In the genomic region with DNA sequence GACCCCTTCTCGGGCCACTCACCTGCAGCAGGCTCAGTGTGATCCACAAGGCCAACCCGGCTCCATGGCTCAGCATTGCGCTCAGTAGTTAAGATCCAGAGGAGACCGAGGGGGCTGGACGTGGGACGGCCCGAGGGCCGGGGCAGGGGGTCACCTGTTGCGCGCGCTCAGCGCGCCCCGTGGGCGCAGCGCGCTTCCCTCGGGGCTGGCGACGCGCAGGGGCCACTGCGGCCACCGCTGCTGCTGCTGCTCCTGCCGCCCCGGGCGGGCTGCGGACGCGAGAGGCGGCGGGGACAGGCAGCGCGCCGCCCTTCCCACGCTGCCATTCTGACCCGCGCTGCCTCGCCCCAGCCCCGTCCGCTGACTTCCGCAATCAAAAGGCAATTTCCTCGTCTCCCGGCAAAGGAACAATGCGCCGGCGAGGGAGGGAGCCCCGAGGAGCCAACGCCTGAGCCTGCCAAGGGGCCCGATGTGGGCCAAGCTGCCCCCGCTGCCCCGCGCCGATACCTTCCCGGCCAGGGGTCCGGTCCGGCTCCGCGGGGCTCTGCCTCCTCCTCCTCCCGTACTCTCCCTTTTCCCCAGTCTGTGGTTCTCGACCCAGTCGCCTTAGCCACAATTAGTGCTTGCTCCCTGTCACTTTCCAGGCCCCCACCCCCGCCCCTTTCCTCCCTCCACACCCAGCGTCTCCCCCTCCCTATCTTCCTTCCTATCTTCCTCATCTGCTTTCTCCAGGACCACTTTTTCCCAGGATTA, we compare ENCODE assay signal across 1 cellular context.
TF ChIP-seq lines count a peak whose summit lies in the region.

No MANE protein-coding gene starts in this region.

TF ChIP-seq in GM23338, 12 proteins besides CTCF, POLR2A, EP300 and RAD21 (continued from another document):
- TF ChIP-seq, protein P1, sequence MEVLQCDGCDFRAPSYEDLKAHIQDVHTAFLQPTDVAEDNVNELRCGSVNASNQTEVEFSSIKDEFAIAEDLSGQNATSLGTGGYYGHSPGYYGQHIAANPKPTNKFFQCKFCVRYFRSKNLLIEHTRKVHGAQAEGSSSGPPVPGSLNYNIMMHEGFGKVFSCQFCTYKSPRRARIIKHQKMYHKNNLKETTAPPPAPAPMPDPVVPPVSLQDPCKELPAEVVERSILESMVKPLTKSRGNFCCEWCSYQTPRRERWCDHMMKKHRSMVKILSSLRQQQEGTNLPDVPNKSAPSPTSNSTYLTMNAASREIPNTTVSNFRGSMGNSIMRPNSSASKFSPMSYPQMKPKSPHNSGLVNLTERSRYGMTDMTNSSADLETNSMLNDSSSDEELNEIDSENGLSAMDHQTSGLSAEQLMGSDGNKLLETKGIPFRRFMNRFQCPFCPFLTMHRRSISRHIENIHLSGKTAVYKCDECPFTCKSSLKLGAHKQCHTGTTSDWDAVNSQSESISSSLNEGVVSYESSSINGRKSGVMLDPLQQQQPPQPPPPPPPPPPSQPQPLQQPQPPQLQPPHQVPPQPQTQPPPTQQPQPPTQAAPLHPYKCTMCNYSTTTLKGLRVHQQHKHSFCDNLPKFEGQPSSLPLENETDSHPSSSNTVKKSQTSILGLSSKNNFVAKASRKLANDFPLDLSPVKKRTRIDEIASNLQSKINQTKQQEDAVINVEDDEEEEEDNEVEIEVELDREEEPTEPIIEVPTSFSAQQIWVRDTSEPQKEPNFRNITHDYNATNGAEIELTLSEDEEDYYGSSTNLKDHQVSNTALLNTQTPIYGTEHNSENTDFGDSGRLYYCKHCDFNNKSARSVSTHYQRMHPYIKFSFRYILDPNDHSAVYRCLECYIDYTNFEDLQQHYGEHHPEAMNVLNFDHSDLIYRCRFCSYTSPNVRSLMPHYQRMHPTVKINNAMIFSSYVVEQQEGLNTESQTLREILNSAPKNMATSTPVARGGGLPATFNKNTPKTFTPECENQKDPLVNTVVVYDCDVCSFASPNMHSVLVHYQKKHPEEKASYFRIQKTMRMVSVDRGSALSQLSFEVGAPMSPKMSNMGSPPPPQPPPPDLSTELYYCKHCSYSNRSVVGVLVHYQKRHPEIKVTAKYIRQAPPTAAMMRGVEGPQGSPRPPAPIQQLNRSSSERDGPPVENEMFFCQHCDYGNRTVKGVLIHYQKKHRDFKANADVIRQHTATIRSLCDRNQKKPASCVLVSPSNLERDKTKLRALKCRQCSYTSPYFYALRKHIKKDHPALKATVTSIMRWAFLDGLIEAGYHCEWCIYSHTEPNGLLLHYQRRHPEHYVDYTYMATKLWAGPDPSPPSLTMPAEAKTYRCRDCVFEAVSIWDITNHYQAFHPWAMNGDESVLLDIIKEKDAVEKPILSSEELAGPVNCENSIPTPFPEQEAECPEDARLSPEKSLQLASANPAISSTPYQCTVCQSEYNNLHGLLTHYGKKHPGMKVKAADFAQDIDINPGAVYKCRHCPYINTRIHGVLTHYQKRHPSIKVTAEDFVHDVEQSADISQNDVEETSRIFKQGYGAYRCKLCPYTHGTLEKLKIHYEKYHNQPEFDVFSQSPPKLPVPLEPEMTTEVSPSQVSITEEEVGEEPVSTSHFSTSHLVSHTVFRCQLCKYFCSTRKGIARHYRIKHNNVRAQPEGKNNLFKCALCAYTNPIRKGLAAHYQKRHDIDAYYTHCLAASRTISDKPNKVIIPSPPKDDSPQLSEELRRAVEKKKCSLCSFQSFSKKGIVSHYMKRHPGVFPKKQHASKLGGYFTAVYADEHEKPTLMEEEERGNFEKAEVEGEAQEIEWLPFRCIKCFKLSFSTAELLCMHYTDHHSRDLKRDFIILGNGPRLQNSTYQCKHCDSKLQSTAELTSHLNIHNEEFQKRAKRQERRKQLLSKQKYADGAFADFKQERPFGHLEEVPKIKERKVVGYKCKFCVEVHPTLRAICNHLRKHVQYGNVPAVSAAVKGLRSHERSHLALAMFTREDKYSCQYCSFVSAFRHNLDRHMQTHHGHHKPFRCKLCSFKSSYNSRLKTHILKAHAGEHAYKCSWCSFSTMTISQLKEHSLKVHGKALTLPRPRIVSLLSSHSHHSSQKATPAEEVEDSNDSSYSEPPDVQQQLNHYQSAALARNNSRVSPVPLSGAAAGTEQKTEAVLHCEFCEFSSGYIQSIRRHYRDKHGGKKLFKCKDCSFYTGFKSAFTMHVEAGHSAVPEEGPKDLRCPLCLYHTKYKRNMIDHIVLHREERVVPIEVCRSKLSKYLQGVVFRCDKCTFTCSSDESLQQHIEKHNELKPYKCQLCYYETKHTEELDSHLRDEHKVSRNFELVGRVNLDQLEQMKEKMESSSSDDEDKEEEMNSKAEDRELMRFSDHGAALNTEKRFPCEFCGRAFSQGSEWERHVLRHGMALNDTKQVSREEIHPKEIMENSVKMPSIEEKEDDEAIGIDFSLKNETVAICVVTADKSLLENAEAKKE (CRISPR knock-in tag; IDR thresholded peaks at IDR 0.05): no peak
- TF ChIP-seq STAT1 (IDR thresholded peaks at IDR 0.05; ENCODE audit: unreplicated experiment) (no peak), JUNB (IDR thresholded peaks at IDR 0.05; ENCODE audit: unreplicated experiment) (no peak), CREB1 (CRISPR knock-in tag; IDR thresholded peaks at IDR 0.05; ENCODE audit: low read depth) (no peak)
